Comparison of ENCODE assay signal across 13 cellular contexts in genomic region chr15:72168131-72168825, GRCh38. TPM values are rescaled to one million over a fixed set of nuclear protein-coding genes. Genes with fewer than 3 reads are reported as not detected.
DNase-seq lines count a peak whose midpoint lies in the region; ATAC-seq, FAIRE-seq and TF ChIP-seq lines count a peak whose summit lies in the region.
"Had no signal": no experiment of that assay in that cellular context is flagged by ENCODE, and none has a peak within 500 bp of the region (broad histone marks: within the 10 kb centered on the region; RNA-seq: fewer than 3 reads in every experiment).

No MANE protein-coding gene starts in this region.

- TF ChIP-seq CTCF in WTC11 (IDR thresholded peaks at IDR 0.05) (no peak), upper lobe of left lung (IDR thresholded peaks at IDR 0.05) (no peak)

- CTCF ChIA-PET in WTC11 (lab: Charles Lee) = interaction anchor here (1.0 to 2.0 kb wide), 3 partner anchors 9 to 16 kb away, joined by 3 to 9 read pairs (median 5); no protein-coding TSS in a partner anchor

- no peaks in the 10 kb centered on the region for H3K27me3 ChIP-seq in upper lobe of left lung
- H3K27me3 ChIP-seq: BLaER1 had no signal

- H3K27me3 Mint-ChIP-seq in WTC11 (ENCODE audit: low read depth) = no peaks in the 10 kb centered on the region

- peak overlapping the region; percentile 13; the same call in 1 of the 2 replicates for H3K27ac Mint-ChIP-seq in WTC11

- POLR2A ChIA-PET in WTC11 (lab: Charles Lee) = no interaction called here

- no peak for FAIRE-seq in frontal cortex (lab: Jason Lieb, UNC)
- FAIRE-seq: colon had no signal

- DNase-seq in Right ventricle myocardium superior (peak; percentile 51), cardiac septum (ENCODE audit: low spot score) (no peak), WTC11 (ENCODE audit: low spot score) (no peak), left ventricle myocardium superior (peak; percentile 50), upper lobe of left lung (no peak), frontal cortex (ENCODE audit: low spot score in 2 of 2) (no peak), NCI-H2196 (lab: John Stamatoyannopoulos, UW; ENCODE audit: unreplicated experiment) (no peak)
- DNase-seq: activated CD8-positive, alpha-beta memory T cell treated with anti-CD3 and anti-CD28 coated beads, Interleukin-2, amount 50 U/mL, for 4 hours; glutamatergic neuron; MM.1S had no signal

- H3K36me3 ChIP-seq in upper lobe of left lung = no peaks in the 10 kb centered on the region
- H3K36me3 ChIP-seq: BLaER1 had no signal

- intact Hi-C loops in Right ventricle myocardium superior (cut with DNase I) = no loop called here
- intact Hi-C loops in cardiac septum (cut with DNase I) = no loop called here
- intact Hi-C loops in left ventricle myocardium superior (cut with micrococcal nuclease) = no loop called here

- no peaks in the 10 kb centered on the region for H3K9me3 ChIP-seq in upper lobe of left lung
- H3K9me3 ChIP-seq: BLaER1 had no signal

- no peak overlapping the region for H3K4me3 Mint-ChIP-seq in WTC11

- H3K4me3 ChIP-seq in upper lobe of left lung = no peak overlapping the region
- H3K4me3 ChIP-seq: BLaER1 had no signal

- WGBS in upper lobe of left lung, 2 donors = 18 to 24% methylated on average over 2 to 7 of the region's 7 CpGs

- peaks cover 11% of the 10 kb centered on the region for H3K4me1 Mint-ChIP-seq in WTC11

- no peaks in the 10 kb centered on the region for H3K36me3 Mint-ChIP-seq in WTC11

- peak overlapping the region in 3 of 4 donors; percentile 4 to 57 (median 29) for H3K27ac ChIP-seq in upper lobe of left lung
- H3K27ac ChIP-seq: BLaER1 had no signal

- TF ChIP-seq EP300 in upper lobe of left lung (IDR thresholded peaks at IDR 0.05) = no peak

- ATAC-seq in Right ventricle myocardium superior (ENCODE audit: poor library complexity) = no peak
- peak; percentile 25; the same call in 1 of the 2 replicates for ATAC-seq in WTC11
- peak; percentile 79 for ATAC-seq in left ventricle myocardium superior
- ATAC-seq in upper lobe of left lung (ENCODE audit: low FRiP score in 2 of 2) = peak; percentile 9 to 27
- ATAC-seq in HG03175 (IDR thresholded peaks at IDR 0.05; ENCODE audit: unreplicated experiment) = no peak

- TF ChIP-seq POLR2A in upper lobe of left lung (IDR thresholded peaks at IDR 0.05) = no peak

- H3K9me3 Mint-ChIP-seq in WTC11 = no peaks in the 10 kb centered on the region

- peaks cover 9 to 20% (median 12%) of the 10 kb centered on the region in 4 donors for H3K4me1 ChIP-seq in upper lobe of left lung

TF ChIP-seq in WTC11, 78 proteins besides CTCF, POLR2A, EP300 and RAD21:
- TF ChIP-seq SMAD4 (CRISPR knock-in tag; IDR thresholded peaks at IDR 0.05) = no peak
- TF ChIP-seq JUN (CRISPR knock-in tag; IDR thresholded peaks at IDR 0.05) = no peak
- TF ChIP-seq, protein P1, sequence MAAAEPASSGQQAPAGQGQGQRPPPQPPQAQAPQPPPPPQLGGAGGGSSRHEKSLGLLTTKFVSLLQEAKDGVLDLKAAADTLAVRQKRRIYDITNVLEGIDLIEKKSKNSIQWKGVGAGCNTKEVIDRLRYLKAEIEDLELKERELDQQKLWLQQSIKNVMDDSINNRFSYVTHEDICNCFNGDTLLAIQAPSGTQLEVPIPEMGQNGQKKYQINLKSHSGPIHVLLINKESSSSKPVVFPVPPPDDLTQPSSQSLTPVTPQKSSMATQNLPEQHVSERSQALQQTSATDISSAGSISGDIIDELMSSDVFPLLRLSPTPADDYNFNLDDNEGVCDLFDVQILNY (CRISPR knock-in tag; IDR thresholded peaks at IDR 0.05) = no peak
- TF ChIP-seq ZNF263 (CRISPR knock-in tag; IDR thresholded peaks at IDR 0.05; ENCODE audit: low read depth) = no peak

RNA-seq across cellular contexts. Expression of gene GRAMD2A, which starts 29.3 kb away (rescaled TPM):
- total RNA-seq in Right ventricle myocardium superior (not detected), cardiac septum (not detected), WTC11 (2021) (1.8 to 2.6 TPM (median 1.9 TPM) in 3 replicates), left ventricle myocardium superior (not detected), upper lobe of left lung (10 to 100 TPM; 26.7 to 52.4 (median 32.9) TPM), frontal cortex (1.2 TPM)

RNA-seq across cellular contexts. Expression of gene SENP8, which starts 50.1 kb away (rescaled TPM):
- 6.3 TPM for total RNA-seq in Right ventricle myocardium superior
- 4.2 TPM for total RNA-seq in cardiac septum
- total RNA-seq in WTC11 (2021) = 6.0 to 6.8 TPM (median 6.3 TPM) in 3 replicates
- total RNA-seq in left ventricle myocardium superior = 6.3 TPM
- total RNA-seq in upper lobe of left lung = 1 to 10 TPM in 3 of 6 donors, under 1 TPM in 2, not detected in 1; 0.55 to 3.8 (median 3.0) TPM
- total RNA-seq in frontal cortex = 6.1 TPM

RNA-seq across cellular contexts. Expression of gene MYO9A, which starts 50.3 kb away (rescaled TPM):
- total RNA-seq in Right ventricle myocardium superior = 32.7 TPM
- total RNA-seq in cardiac septum = 31.4 TPM
- total RNA-seq in WTC11 (2021) = 23.5 to 25.1 TPM (median 24.6 TPM) in 3 replicates
- total RNA-seq in left ventricle myocardium superior = 29.7 TPM
- 100 to 1,000 TPM in 2 of 6 donors, 10 to 100 TPM in 4; 53.2 to 143 (median 76.5) TPM for total RNA-seq in upper lobe of left lung
- total RNA-seq in frontal cortex = 121 TPM

Comparison
In these comparisons a context has a peak if more than half of its experiments do, and no peak if none do; other contexts are left out.
1. ATAC-seq: peak in WTC11 (single experiment), left ventricle myocardium superior (single experiment) and upper lobe of left lung (2 of 2); none in Right ventricle myocardium superior (single experiment) and HG03175 (single experiment).
2. DNase-seq: peak in Right ventricle myocardium superior (single experiment) and left ventricle myocardium superior (single experiment); none in cardiac septum (single experiment), WTC11 (single experiment), upper lobe of left lung (0 of 2), frontal cortex (0 of 2) and NCI-H2196 (single experiment).